36 cellular contexts compared by ENCODE assay signal in the genomic region with DNA sequence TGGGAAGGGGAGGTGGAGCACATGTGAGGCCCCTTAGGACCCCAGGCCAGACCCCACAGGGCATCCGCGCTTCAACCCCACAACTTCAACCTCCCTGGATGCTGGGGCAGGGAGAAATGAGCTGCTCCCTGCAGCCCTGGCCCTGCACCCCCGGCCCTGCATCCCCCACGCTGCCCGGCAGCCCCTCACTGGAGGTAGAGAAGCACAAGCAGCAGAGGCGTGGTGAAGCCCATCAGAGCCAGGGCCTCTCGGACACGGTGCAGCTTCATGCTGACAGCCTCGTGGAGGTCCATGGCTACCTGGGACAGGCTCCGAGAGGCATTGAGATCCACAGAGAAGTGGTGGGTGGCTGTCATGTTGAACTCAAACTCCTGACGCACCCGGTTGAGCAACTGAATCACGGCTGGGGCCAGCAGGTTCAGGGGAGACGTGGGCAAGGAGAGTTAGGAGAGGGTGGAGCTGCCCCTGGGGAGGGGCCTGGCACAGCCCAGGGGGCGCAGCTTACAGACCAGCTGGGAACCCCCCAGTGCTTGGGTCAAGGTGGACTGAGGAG. TPM values are rescaled to one million over a fixed set of nuclear protein-coding genes. Genes with fewer than 3 reads are reported as not detected.
"Had no signal": no experiment of that assay in that cellular context is flagged by ENCODE, and none has a peak within 500 bp of the region (broad histone marks: within the 10 kb centered on the region; RNA-seq: fewer than 3 reads in every experiment).

No MANE protein-coding gene starts in this region.

- H3K4me3 Mint-ChIP-seq: activated CD4-positive, alpha-beta memory T cell treated with anti-CD3 and anti-CD28 coated beads, Interleukin-2, amount 10 ng/mL, durations not matched to agents 7 days and 5 days; activated CD4-positive, alpha-beta T cell treated with anti-CD3 and anti-CD28 coated beads, Interleukin-2, amount 10 ng/mL, durations not matched to agents 7 days and 5 days; activated naive CD4-positive, alpha-beta T cell treated with anti-CD3 and anti-CD28 coated beads for 36 hours; activated naive CD4-positive, alpha-beta T cell treated with anti-CD3 and anti-CD28 coated beads, Interleukin-2, amount 50 U/mL, for 24 hours; activated naive CD8-positive, alpha-beta T cell treated with anti-CD3 and anti-CD28 coated beads for 36 hours; activated naive CD8-positive, alpha-beta T cell treated with anti-CD3 and anti-CD28 coated beads, Interleukin-2, amount 50 U/mL, for 24 hours; activated T-helper 1 cell treated with anti-CD3 and anti-CD28 coated beads, Interleukin-12 subunit alpha, Interleukin-12 subunit beta, Interleukin-2, Interleukin-4 antibody, amounts not matched to agents 30 ng/mL and 10 ng/mL and 1 ng/mL, durations not matched to agents 14 hours and 24 hours and 36 hours; WTC11 had no signal

- ATAC-seq: activated naive CD8-positive, alpha-beta T cell treated with anti-CD3 and anti-CD28 coated beads, Interleukin-2, amount 50 U/mL, for 24 hours; body of pancreas; WTC11 had no signal

- DNase-seq: activated CD4-positive, alpha-beta memory T cell treated with anti-CD3 and anti-CD28 coated beads, Interleukin-2, amount 10 ng/mL, durations not matched to agents 7 days and 5 days; activated CD4-positive, alpha-beta T cell treated with anti-CD3 and anti-CD28 coated beads for 1 hour; activated CD4-positive, alpha-beta T cell treated with anti-CD3 and anti-CD28 coated beads for 4 hours; activated CD4-positive, alpha-beta T cell treated with anti-CD3 and anti-CD28 coated beads, Interleukin-2, amount 10 ng/mL, durations not matched to agents 7 days and 5 days; activated CD4-positive, alpha-beta T cell treated with anti-CD3 and anti-CD28 coated beads, Interleukin-2, amount 50 U/mL, for 4 hours; activated effector memory CD4-positive, alpha-beta T cell treated with anti-CD3 and anti-CD28 coated beads, Interleukin-2, amount 50 U/mL, for 16 hours; activated naive CD4-positive, alpha-beta T cell treated with anti-CD3 and anti-CD28 coated beads for 36 hours; activated naive CD8-positive, alpha-beta T cell treated with anti-CD3 and anti-CD28 coated beads for 36 hours; activated naive CD8-positive, alpha-beta T cell treated with anti-CD3 and anti-CD28 coated beads, Interleukin-2, amount 50 U/mL, for 24 hours; activated T-cell treated with anti-CD3 and anti-CD28 coated beads, Interleukin-2, amount 50 U/mL, for 1 hour; activated T-cell treated with anti-CD3 and anti-CD28 coated beads, Interleukin-2, amount 50 U/mL, for 48 hours; adrenal gland; amygdala; aorta; body of pancreas; cortex of kidney; dermis blood vessel endothelial cell; effector CD4-positive, alpha-beta T cell; esophagus squamous epithelium; foreskin melanocyte; heart left ventricle; T-helper 2 cell had no signal

- H3K27me3 ChIP-seq: adrenal gland, body of pancreas, esophagus squamous epithelium, heart left ventricle had no signal

- H3K4me3 ChIP-seq: adrenal gland, body of pancreas, esophagus squamous epithelium, heart left ventricle had no signal

- H3K9me3 Mint-ChIP-seq: activated CD4-positive, alpha-beta memory T cell treated with anti-CD3 and anti-CD28 coated beads, Interleukin-2, amount 10 ng/mL, durations not matched to agents 7 days and 5 days; activated CD4-positive, alpha-beta T cell treated with anti-CD3 and anti-CD28 coated beads, Interleukin-2, amount 10 ng/mL, durations not matched to agents 7 days and 5 days; activated naive CD4-positive, alpha-beta T cell treated with anti-CD3 and anti-CD28 coated beads for 36 hours; activated naive CD4-positive, alpha-beta T cell treated with anti-CD3 and anti-CD28 coated beads, Interleukin-2, amount 50 U/mL, for 24 hours; activated naive CD8-positive, alpha-beta T cell treated with anti-CD3 and anti-CD28 coated beads for 36 hours; activated naive CD8-positive, alpha-beta T cell treated with anti-CD3 and anti-CD28 coated beads, Interleukin-2, amount 50 U/mL, for 24 hours; activated T-helper 1 cell treated with anti-CD3 and anti-CD28 coated beads, Interleukin-12 subunit alpha, Interleukin-12 subunit beta, Interleukin-2, Interleukin-4 antibody, amounts not matched to agents 30 ng/mL and 10 ng/mL and 1 ng/mL, durations not matched to agents 14 hours and 24 hours and 36 hours; activated T-helper 2 cell treated with anti-CD3 and anti-CD28 coated beads, Interferon-gamma antibody, Interleukin-2, Interleukin-4, amounts not matched to agents 10 μg/mL and 5 μg/mL and 100 μg/mL, durations not matched to agents 14 hours and 24 hours and 36 hours; WTC11 had no signal

- H3K27ac ChIP-seq: adrenal gland, body of pancreas, epithelial cell of prostate, esophagus squamous epithelium, heart left ventricle, VCaP had no signal

- H3K36me3 Mint-ChIP-seq: activated naive CD4-positive, alpha-beta T cell treated with anti-CD3 and anti-CD28 coated beads, Interleukin-2, amount 50 U/mL, for 24 hours; activated naive CD8-positive, alpha-beta T cell treated with anti-CD3 and anti-CD28 coated beads for 36 hours; WTC11 had no signal

- H3K27me3 Mint-ChIP-seq: activated naive CD4-positive, alpha-beta T cell treated with anti-CD3 and anti-CD28 coated beads, Interleukin-2, amount 50 U/mL, for 24 hours; activated naive CD8-positive, alpha-beta T cell treated with anti-CD3 and anti-CD28 coated beads for 36 hours had no signal

- H3K27ac Mint-ChIP-seq: activated CD4-positive, alpha-beta memory T cell treated with anti-CD3 and anti-CD28 coated beads, Interleukin-2, amount 10 ng/mL, durations not matched to agents 7 days and 5 days; activated CD4-positive, alpha-beta T cell treated with anti-CD3 and anti-CD28 coated beads, Interleukin-2, amount 10 ng/mL, durations not matched to agents 7 days and 5 days; activated naive CD4-positive, alpha-beta T cell treated with anti-CD3 and anti-CD28 coated beads for 36 hours; activated naive CD8-positive, alpha-beta T cell treated with anti-CD3 and anti-CD28 coated beads for 36 hours; activated naive CD8-positive, alpha-beta T cell treated with anti-CD3 and anti-CD28 coated beads, Interleukin-2, amount 50 U/mL, for 24 hours; activated T-helper 1 cell treated with anti-CD3 and anti-CD28 coated beads, Interleukin-12 subunit alpha, Interleukin-12 subunit beta, Interleukin-2, Interleukin-4 antibody, amounts not matched to agents 30 ng/mL and 10 ng/mL and 1 ng/mL, durations not matched to agents 14 hours and 24 hours and 36 hours; activated T-helper 2 cell treated with anti-CD3 and anti-CD28 coated beads, Interferon-gamma antibody, Interleukin-2, Interleukin-4, amounts not matched to agents 10 μg/mL and 5 μg/mL and 100 μg/mL, durations not matched to agents 14 hours and 24 hours and 36 hours; WTC11 had no signal

- H3K4me1 ChIP-seq: adrenal gland had no signal

- H3K4me1 Mint-ChIP-seq: activated CD4-positive, alpha-beta memory T cell treated with anti-CD3 and anti-CD28 coated beads, Interleukin-2, amount 10 ng/mL, durations not matched to agents 7 days and 5 days; activated CD4-positive, alpha-beta T cell treated with anti-CD3 and anti-CD28 coated beads, Interleukin-2, amount 10 ng/mL, durations not matched to agents 7 days and 5 days; activated naive CD4-positive, alpha-beta T cell treated with anti-CD3 and anti-CD28 coated beads, Interleukin-2, amount 50 U/mL, for 24 hours; activated naive CD8-positive, alpha-beta T cell treated with anti-CD3 and anti-CD28 coated beads for 36 hours; activated naive CD8-positive, alpha-beta T cell treated with anti-CD3 and anti-CD28 coated beads, Interleukin-2, amount 50 U/mL, for 24 hours; WTC11 had no signal

- FAIRE-seq: colon, endometrium, endothelial cell of umbilical vein, TTC549 had no signal

- H3K9me3 ChIP-seq: adrenal gland, body of pancreas, esophagus squamous epithelium, heart left ventricle had no signal

- H3K36me3 ChIP-seq: adrenal gland, esophagus squamous epithelium, heart left ventricle had no signal

RNA-seq across cellular contexts. Expression of a gene that starts 3.3 kb away (rescaled TPM):
- total RNA-seq: fibroblast of villous mesenchyme had no signal

RNA-seq across cellular contexts. Expression of a gene that starts 3.3 kb away (rescaled TPM):
- total RNA-seq: activated CD4-positive, alpha-beta memory T cell treated with anti-CD3 and anti-CD28 coated beads, Interleukin-2, amount 10 ng/mL, durations not matched to agents 7 days and 5 days; activated CD4-positive, alpha-beta T cell treated with anti-CD3 and anti-CD28 coated beads, Interleukin-2, amount 10 ng/mL, durations not matched to agents 7 days and 5 days; activated naive CD4-positive, alpha-beta T cell treated with anti-CD3 and anti-CD28 coated beads for 36 hours; activated naive CD8-positive, alpha-beta T cell treated with anti-CD3 and anti-CD28 coated beads for 36 hours; activated T-helper 1 cell treated with anti-CD3 and anti-CD28 coated beads, Interleukin-12 subunit alpha, Interleukin-12 subunit beta, Interleukin-2, Interleukin-4 antibody, amounts not matched to agents 30 ng/mL and 10 ng/mL and 1 ng/mL, durations not matched to agents 14 hours and 24 hours and 36 hours; adrenal gland; body of pancreas; chondrocyte; dermis blood vessel endothelial cell; endothelial cell of umbilical vein; fibroblast of lung; fibroblast of villous mesenchyme; heart left ventricle; T-helper 1 cell treated with Interleukin-12 subunit alpha and Interleukin-12 subunit beta and Interleukin-4 antibody, amounts not matched to agents 30 ng/mL and 1 ng/mL, for 36 hours had no signal
- polyA plus RNA-seq: adrenal gland, aorta, endothelial cell of umbilical vein, fibroblast of lung, heart left ventricle had no signal
